9 cellular contexts compared by ENCODE assay signal in the genomic region with DNA sequence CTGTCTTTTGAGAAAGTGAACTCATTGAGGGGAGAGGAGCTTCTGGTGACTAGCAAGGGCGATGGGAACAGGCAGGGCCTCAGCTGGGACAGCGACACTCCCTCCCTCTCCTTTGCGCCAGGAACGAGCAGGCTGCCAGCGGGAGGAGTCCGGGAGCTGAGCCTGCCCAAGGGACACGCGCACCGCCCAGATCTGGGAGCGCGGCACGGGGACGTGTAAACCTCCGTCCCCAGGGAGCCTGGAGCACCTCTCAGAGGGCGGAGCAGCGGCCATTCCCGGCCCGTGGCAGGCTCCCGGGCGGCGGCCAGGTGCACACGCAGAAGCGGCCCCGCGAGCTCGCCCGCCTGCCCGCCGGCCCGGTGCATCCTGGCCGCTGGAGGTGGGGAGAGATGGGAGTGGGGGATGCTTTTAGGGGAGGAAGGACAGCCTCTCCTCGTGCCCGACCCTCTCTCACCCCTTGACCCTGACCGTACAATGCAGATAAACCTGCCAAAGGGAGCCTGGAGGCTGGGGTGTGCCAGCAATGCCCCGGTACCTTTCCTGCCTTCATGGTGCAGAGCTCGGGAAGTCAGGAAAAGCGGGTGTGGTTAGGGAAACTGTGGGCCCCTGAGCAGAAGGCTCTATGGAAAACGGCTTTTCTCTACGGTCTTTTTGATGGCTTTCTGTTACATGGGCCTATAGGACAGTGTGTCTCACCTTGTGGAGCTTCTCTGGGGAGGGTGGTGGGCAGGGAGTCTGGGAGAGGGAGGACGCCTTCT. TPM values are rescaled to one million over a fixed set of nuclear protein-coding genes. Genes with fewer than 3 reads are reported as not detected.
DNase-seq lines count a peak whose midpoint lies in the region; ATAC-seq and TF ChIP-seq lines count a peak whose summit lies in the region.
"Had no signal": no experiment of that assay in that cellular context is flagged by ENCODE, and none has a peak within 500 bp of the region (broad histone marks: within the 10 kb centered on the region; RNA-seq: fewer than 3 reads in every experiment).

No MANE protein-coding gene starts in this region.

- H3K9me3 Mint-ChIP-seq in type B pancreatic cell = no peaks in the 10 kb centered on the region
- no peaks in the 10 kb centered on the region for H3K9me3 Mint-ChIP-seq in activated CD8-positive, alpha-beta memory T cell treated with anti-CD3 and anti-CD28 coated beads, Interleukin-2, amount 10 ng/mL, durations not matched to agents 7 days and 5 days (ENCODE audit: low read depth)

- peak; percentile 100 for ATAC-seq in left colon
- ATAC-seq in activated CD8-positive, alpha-beta memory T cell treated with anti-CD3 and anti-CD28 coated beads, Interleukin-2, amount 10 ng/mL, durations not matched to agents 7 days and 5 days = no peak

- intact Hi-C loops in left colon (cut with DNase I, micrococcal nuclease) = no loop called here

- H3K27ac ChIP-seq in brain microvascular endothelial cell = no peak overlapping the region

- H3K4me1 Mint-ChIP-seq in type B pancreatic cell (ENCODE audit: unreplicated experiment) = peaks cover 14% of the 10 kb centered on the region
- H3K4me1 Mint-ChIP-seq in activated CD8-positive, alpha-beta memory T cell treated with anti-CD3 and anti-CD28 coated beads, Interleukin-2, amount 10 ng/mL, durations not matched to agents 7 days and 5 days = no peaks in the 10 kb centered on the region

- TF ChIP-seq CTCF in brain microvascular endothelial cell (IDR thresholded peaks at IDR 0.05; ENCODE audit: low read depth, low read length, missing control alignments) (no peak), type B pancreatic cell (conservative IDR thresholded peaks at IDR 0.05) (no peak), GM13976 (IDR thresholded peaks at IDR 0.05; ENCODE audit: borderline replicate concordance, control extremely low read depth, extremely low read depth, insufficient read depth, missing control alignments) (no peak)

- H3K4me3 ChIP-seq in brain microvascular endothelial cell (ENCODE audit: low read depth, low read length) = peak overlapping the region; percentile 15

- no peaks in the 10 kb centered on the region for H3K27me3 ChIP-seq in brain microvascular endothelial cell (replicated peaks)

- peaks cover 34% of the 10 kb centered on the region for H3K27me3 Mint-ChIP-seq in type B pancreatic cell
- H3K27me3 Mint-ChIP-seq in activated CD8-positive, alpha-beta memory T cell treated with anti-CD3 and anti-CD28 coated beads, Interleukin-2, amount 10 ng/mL, durations not matched to agents 7 days and 5 days = peaks cover 13% of the 10 kb centered on the region

- no peaks in the 10 kb centered on the region for H3K36me3 ChIP-seq in brain microvascular endothelial cell (replicated peaks)

- CTCF ChIA-PET in activated CD8-positive, alpha-beta memory T cell treated with anti-CD3 and anti-CD28 coated beads, Interleukin-2, amount 10 ng/mL, durations not matched to agents 7 days and 5 days (lab: Charles Lee) = no interaction called here

- DNase-seq in NCI-H1105 treated with DMSO at 0.1 percent for 48 hours (lab: John Stamatoyannopoulos, UW) (peak; percentile 87), brain microvascular endothelial cell (no peak), left colon (peak; percentile 67 to 74), type B pancreatic cell (ENCODE audit: extremely low spot score, unreplicated experiment) (no peak), GM13976 (ENCODE audit: low spot score) (no peak), GM19238 (ENCODE audit: insufficient read length, low spot score) (no peak)
- DNase-seq in activated CD8-positive, alpha-beta memory T cell treated with anti-CD3 and anti-CD28 coated beads, Interleukin-2, amount 10 ng/mL, durations not matched to agents 7 days and 5 days = no peak
- DNase-seq in activated CD4-positive, alpha-beta T cell treated with anti-CD3 and anti-CD28 coated beads for 4 hours = no peak

- in situ Hi-C loops in brain microvascular endothelial cell (cut with HindIII; ENCODE audit: low pct_ligation_motif_present, low sequenced_read_pairs) (no loop called here), GM13976 (cut with MboI; ENCODE audit: low sequenced_read_pairs, unreplicated experiment) (no loop called here)

- H3K4me3 Mint-ChIP-seq in type B pancreatic cell = peak overlapping the region; percentile 82
- H3K4me3 Mint-ChIP-seq in activated CD8-positive, alpha-beta memory T cell treated with anti-CD3 and anti-CD28 coated beads, Interleukin-2, amount 10 ng/mL, durations not matched to agents 7 days and 5 days = no peak overlapping the region

- H3K27ac Mint-ChIP-seq in type B pancreatic cell = no peak overlapping the region
- no peak overlapping the region for H3K27ac Mint-ChIP-seq in activated CD8-positive, alpha-beta memory T cell treated with anti-CD3 and anti-CD28 coated beads, Interleukin-2, amount 10 ng/mL, durations not matched to agents 7 days and 5 days

- no peaks in the 10 kb centered on the region for H3K36me3 Mint-ChIP-seq in type B pancreatic cell
- H3K36me3 Mint-ChIP-seq in activated CD8-positive, alpha-beta memory T cell treated with anti-CD3 and anti-CD28 coated beads, Interleukin-2, amount 10 ng/mL, durations not matched to agents 7 days and 5 days = no peaks in the 10 kb centered on the region

RNA-seq across cellular contexts. Expression of a gene that starts 2.2 kb away (rescaled TPM):
- total RNA-seq in left colon (under 1 TPM in 1 of 2 donors, not detected in 1; 0.14 TPM), type B pancreatic cell (ENCODE audit: low replicate concordance) (1.6 and 2.8 TPM in 2 replicates)
- total RNA-seq in activated CD8-positive, alpha-beta memory T cell treated with anti-CD3 and anti-CD28 coated beads, Interleukin-2, amount 10 ng/mL, durations not matched to agents 7 days and 5 days = not detected
- total RNA-seq: HT1080 had no signal

Comparison
In these comparisons a context has a peak if more than half of its experiments do, and no peak if none do; other contexts are left out.
1. DNase-seq: peak in NCI-H1105 treated with DMSO at 0.1 percent for 48 hours (single experiment) and left colon (2 of 2); none in brain microvascular endothelial cell (single experiment), type B pancreatic cell (single experiment), GM13976 (single experiment), activated CD8-positive, alpha-beta memory T cell treated with anti-CD3 and anti-CD28 coated beads, Interleukin-2, amount 10 ng/mL, durations not matched to agents 7 days and 5 days (single experiment), activated CD4-positive, alpha-beta T cell treated with anti-CD3 and anti-CD28 coated beads for 4 hours (0 of 2) and GM19238 (single experiment).